Comparison of ENCODE assay signal across 1 cellular context in the genomic region with DNA sequence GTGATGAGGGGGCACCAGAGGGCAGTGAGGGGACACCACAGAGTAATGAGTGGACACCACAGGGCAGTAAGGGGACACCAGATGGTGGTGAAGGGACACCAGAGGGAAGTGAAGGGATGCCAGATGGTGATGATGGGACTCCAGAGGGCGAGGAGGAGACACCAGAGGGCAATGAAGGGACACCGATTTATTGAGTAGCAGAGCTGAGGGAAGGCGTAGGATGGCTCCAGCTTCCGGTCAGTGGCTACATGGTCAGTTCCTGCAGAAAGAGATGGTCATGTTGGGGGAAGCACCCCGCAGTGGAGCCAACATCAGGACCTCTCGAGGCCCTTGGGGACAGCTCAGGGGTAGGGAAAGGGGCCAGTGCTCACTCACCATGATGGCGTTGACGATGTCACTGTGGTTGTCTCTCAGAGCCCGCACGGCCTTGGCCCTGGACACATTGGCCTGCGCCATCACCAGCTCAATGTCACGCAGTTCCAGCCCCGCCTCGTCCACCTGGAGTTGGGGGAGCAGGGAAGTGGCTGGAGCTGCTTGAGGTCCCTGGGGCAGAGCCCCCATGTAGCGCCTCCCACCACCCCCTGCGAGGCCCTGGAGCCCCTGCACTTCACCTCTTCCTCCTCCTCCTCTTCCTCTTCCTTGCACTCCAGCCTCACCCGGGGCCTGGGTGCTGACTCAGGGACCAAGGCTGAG.
TF ChIP-seq lines count a peak whose summit lies in the region.

No MANE protein-coding gene starts in this region.

TF ChIP-seq in IMR-90, 13 proteins besides CTCF, POLR2A, EP300 and RAD21:
- TF ChIP-seq MAZ (IDR thresholded peaks at IDR 0.05; ENCODE audit: borderline replicate concordance, low read depth, low read length) = no peak
- no peak for TF ChIP-seq CHD1 (IDR thresholded peaks at IDR 0.05; ENCODE audit: low read depth, low read length)
- TF ChIP-seq, protein P1, sequence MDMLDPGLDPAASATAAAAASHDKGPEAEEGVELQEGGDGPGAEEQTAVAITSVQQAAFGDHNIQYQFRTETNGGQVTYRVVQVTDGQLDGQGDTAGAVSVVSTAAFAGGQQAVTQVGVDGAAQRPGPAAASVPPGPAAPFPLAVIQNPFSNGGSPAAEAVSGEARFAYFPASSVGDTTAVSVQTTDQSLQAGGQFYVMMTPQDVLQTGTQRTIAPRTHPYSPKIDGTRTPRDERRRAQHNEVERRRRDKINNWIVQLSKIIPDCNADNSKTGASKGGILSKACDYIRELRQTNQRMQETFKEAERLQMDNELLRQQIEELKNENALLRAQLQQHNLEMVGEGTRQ (IDR thresholded peaks at IDR 0.05; ENCODE audit: low read depth, low read length) = no peak
- no peak for TF ChIP-seq RFX5 (IDR thresholded peaks at IDR 0.05; ENCODE audit: low read depth, low read length)
- no peak for TF ChIP-seq BHLHE40 (IDR thresholded peaks at IDR 0.05; ENCODE audit: low read depth, low read length)
